28 cellular contexts compared by ENCODE assay signal in the genomic region with DNA sequence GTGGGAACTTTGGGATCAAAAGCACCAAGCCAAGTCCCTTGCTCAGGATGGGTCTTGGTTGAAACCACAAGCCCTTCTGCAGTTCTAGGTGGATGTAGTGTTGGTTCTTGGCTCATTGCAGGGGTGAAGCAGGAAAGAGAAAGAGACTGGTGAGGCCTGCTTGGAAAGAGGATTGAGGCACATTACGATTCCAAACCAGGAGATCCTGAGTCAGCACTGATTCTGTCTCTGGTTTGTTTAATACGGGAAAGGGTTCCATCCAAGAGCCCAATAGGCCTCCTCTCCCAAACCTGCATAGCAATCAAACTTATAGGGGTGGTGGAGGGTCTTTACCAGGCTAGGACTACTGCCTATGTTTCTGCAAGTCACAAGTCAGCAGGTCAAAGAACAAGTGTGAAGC. TPM values are rescaled to one million over a fixed set of nuclear protein-coding genes. Genes with fewer than 3 reads are reported as not detected.
"Had no signal": no experiment of that assay in that cellular context is flagged by ENCODE, and none has a peak within 500 bp of the region (broad histone marks: within the 10 kb centered on the region; RNA-seq: fewer than 3 reads in every experiment).

No MANE protein-coding gene starts in this region.

- H3K4me2 ChIP-seq: KMS-11, SK-N-SH had no signal

- H3K4me3 ChIP-seq: K562 had no signal

- DNase-seq: Kasumi-1, MM.1S, NCI-H1048, NCI-H1105, NCI-H1417, NCI-H1436 treated with DMSO at 0.1 percent for 48 hours, NCI-H1694, NCI-H187 treated with DMSO at 0.1 percent for 48 hours, NCI-H2029 treated with DMSO at 0.1 percent for 48 hours, NCI-H2171 treated with DMSO at 0.1 percent for 48 hours, NCI-H345, NCI-H446 treated with DMSO at 0.1 percent for 48 hours, NCI-H524, NCI-H526 treated with DMSO at 0.1 percent for 48 hours, NCI-H748 treated with DMSO at 0.1 percent for 48 hours, PC-3, SHP77, SK-N-SH, SW 1271, T-cell had no signal

- H3K9me3 Mint-ChIP-seq: IgD-negative memory B cell, T-cell had no signal

- H3K4me3 Mint-ChIP-seq: IgD-negative memory B cell, T-cell had no signal

- H3K9me3 ChIP-seq: SK-N-SH had no signal

- H3K27ac Mint-ChIP-seq: IgD-negative memory B cell had no signal

- H3K9ac ChIP-seq: KMS-11, SK-N-SH had no signal

- ATAC-seq: K562, Panc1, PC-3, T-cell had no signal

- H3K27me3 Mint-ChIP-seq: IgD-negative memory B cell, T-cell had no signal

- H3K27ac ChIP-seq: KMS-11, RWPE1 had no signal

RNA-seq across cellular contexts. Expression of a gene that starts 48.9 kb away (rescaled TPM):
- total RNA-seq: HT1080, OCI-LY7, SK-MEL-5 had no signal
- polyA plus RNA-seq: SK-N-SH had no signal
